Comparison of ENCODE assay signal across 8 cellular contexts in genomic region chr12:56105503-56105902, GRCh38. TPM values are rescaled to one million over a fixed set of nuclear protein-coding genes. Genes with fewer than 3 reads are reported as not detected.
DNase-seq lines count a peak whose midpoint lies in the region; ATAC-seq and TF ChIP-seq lines count a peak whose summit lies in the region.

No MANE protein-coding gene starts in this region.

- H3K36me3 ChIP-seq in DND-41 (ENCODE audit: insufficient read depth, low read length) (peaks cover 60% of the 10 kb centered on the region), Peyer's patch (peaks cover 0 to 53% (median 0%) of the 10 kb centered on the region in 3 donors), esophagus muscularis mucosa (peaks cover 33 to 41% (median 39%) of the 10 kb centered on the region in 4 donors), trophoblast cell (ENCODE audit: control insufficient read depth in 1 of 2, insufficient read depth in 2 of 2, low read length in 2 of 2) (peaks cover 23 to 39% of the 10 kb centered on the region in 2 experiments)

- 44% methylated on average over 3 of the region's 3 CpGs for WGBS in esophagus muscularis mucosa
- no CpG with 5 or more reads among the region's 3 CpGs for WGBS in trophoblast cell (ENCODE audit: extremely low coverage, insufficient coverage, insufficient read length)

- H4K91ac ChIP-seq in trophoblast cell (ENCODE audit: low read depth, low read length), result no peak overlapping the region

- H3K79me1 ChIP-seq in trophoblast cell (ENCODE audit: low read length), result peaks cover 8% of the 10 kb centered on the region

- no peak overlapping the region for H4K12ac ChIP-seq in trophoblast cell (ENCODE audit: low read depth, low read length)

- H3K4me2 ChIP-seq in DND-41 (ENCODE audit: insufficient read depth, low read length) (peak overlapping the region; percentile 80), trophoblast cell (ENCODE audit: low read length) (peak overlapping the region; percentile 97)

- H3K4me3 ChIP-seq in DND-41 (ENCODE audit: low read depth in 1 of 2, low read length in 2 of 2), result peak overlapping the region; percentile 71 to 72
- H3K4me3 ChIP-seq in Peyer's patch, result peak overlapping the region; percentile 56 to 91 (median 84)
- H3K4me3 ChIP-seq in esophagus muscularis mucosa, result peak overlapping the region; percentile 67 to 91 (median 72)
- no peak overlapping the region for H3K4me3 ChIP-seq in trophoblast cell (ENCODE audit: low read depth, low read length)

- no peak overlapping the region for H2BK5ac ChIP-seq in trophoblast cell (ENCODE audit: low read depth, low read length, poor library complexity)

- H3K27ac ChIP-seq in DND-41 (ENCODE audit: low read length) (peak overlapping the region; percentile 92), Peyer's patch (peak overlapping the region in 1 of 4 donors; percentile 69), esophagus muscularis mucosa (replicated peaks in 1 of 4) (peak overlapping the region in 2 of 4 donors; percentile 87), trophoblast cell (ENCODE audit: low read depth, low read length) (no peak overlapping the region)

- TF ChIP-seq CTCF in DND-41 (IDR thresholded peaks at IDR 0.05; ENCODE audit: borderline replicate concordance, extremely low read depth, low read length, poor library complexity, severe bottlenecking) (no peak), Peyer's patch (IDR thresholded peaks at IDR 0.05) (no peak), esophagus muscularis mucosa (IDR thresholded peaks at IDR 0.05) (no peak)

- H3K9me3 ChIP-seq in DND-41 (ENCODE audit: insufficient read depth, low read length, severe bottlenecking), result no peaks in the 10 kb centered on the region
- H3K9me3 ChIP-seq in Peyer's patch, result no peaks in the 10 kb centered on the region
- no peaks in the 10 kb centered on the region for H3K9me3 ChIP-seq in esophagus muscularis mucosa
- H3K9me3 ChIP-seq in trophoblast cell (ENCODE audit: insufficient read depth, low read depth, low read length), result no peaks in the 10 kb centered on the region

- no peak overlapping the region for H3K18ac ChIP-seq in trophoblast cell (ENCODE audit: low read length)

- H3K27me3 ChIP-seq in DND-41 (ENCODE audit: insufficient read depth, low read length, poor library complexity), result no peaks in the 10 kb centered on the region
- H3K27me3 ChIP-seq in Peyer's patch, result no peaks in the 10 kb centered on the region
- H3K27me3 ChIP-seq in esophagus muscularis mucosa, result no peaks in the 10 kb centered on the region
- H3K27me3 ChIP-seq in trophoblast cell (ENCODE audit: insufficient read depth, low read length), result no peaks in the 10 kb centered on the region

- DNase-seq in DND-41 (no peak), Peyer's patch (no peak), esophagus muscularis mucosa (ENCODE audit: extremely low spot score) (no peak), trophoblast cell (no peak), G401 (ENCODE audit: low spot score) (no peak)

- no peak overlapping the region for H2BK12ac ChIP-seq in trophoblast cell (ENCODE audit: low read length)

- H2AFZ ChIP-seq in DND-41 (ENCODE audit: low read depth, low read length) (no peak overlapping the region), trophoblast cell (ENCODE audit: insufficient read depth, low read length, poor library complexity) (no peak overlapping the region)

- H4K8ac ChIP-seq in trophoblast cell (ENCODE audit: low read depth, low read length), result no peak overlapping the region

- no peak for TF ChIP-seq EP300 in esophagus muscularis mucosa (IDR thresholded peaks at IDR 0.05)

- H2BK120ac ChIP-seq in trophoblast cell (ENCODE audit: insufficient read depth, low read length, poor library complexity), result no peak overlapping the region

- peaks cover 47% of the 10 kb centered on the region for H3K4me1 ChIP-seq in DND-41 (ENCODE audit: insufficient read depth, low read length)
- peaks cover 0 to 17% (median 8%) of the 10 kb centered on the region in 4 donors for H3K4me1 ChIP-seq in Peyer's patch
- peaks cover 16 to 33% (median 28%) of the 10 kb centered on the region in 4 donors for H3K4me1 ChIP-seq in esophagus muscularis mucosa
- H3K4me1 ChIP-seq in trophoblast cell (ENCODE audit: control insufficient read depth in 1 of 2, insufficient read depth in 2 of 2, low read length in 2 of 2), result peaks cover 0 to 4% of the 10 kb centered on the region in 2 experiments

- H2AK5ac ChIP-seq in trophoblast cell (ENCODE audit: low read length), result no peak overlapping the region

- no peak overlapping the region for H3K23ac ChIP-seq in trophoblast cell (ENCODE audit: low read length)

- H4K20me1 ChIP-seq in DND-41 (ENCODE audit: insufficient read depth, low read length), result peaks cover 29% of the 10 kb centered on the region

- TF ChIP-seq POLR2A in Peyer's patch (IDR thresholded peaks at IDR 0.05) (no peak), esophagus muscularis mucosa (IDR thresholded peaks at IDR 0.05; ENCODE audit: low read depth) (no peak)

- H3K79me2 ChIP-seq in DND-41 (ENCODE audit: insufficient read depth, low read length) (peaks cover 50% of the 10 kb centered on the region), trophoblast cell (ENCODE audit: control insufficient read depth, insufficient read depth, low read length, poor library complexity) (peaks cover 10% of the 10 kb centered on the region)

- H3K14ac ChIP-seq in trophoblast cell (ENCODE audit: low read length), result no peak overlapping the region

- H3K4ac ChIP-seq in trophoblast cell (ENCODE audit: low read depth, low read length), result peak overlapping the region; percentile 90

- intact Hi-C loops in esophagus muscularis mucosa (cut with DNase I), result no loop called here

- ATAC-seq in DND-41 (ENCODE audit: insufficient read depth, low read depth) (no peak), HG03432 (IDR thresholded peaks at IDR 0.05; ENCODE audit: unreplicated experiment) (no peak), HG03460 (IDR thresholded peaks at IDR 0.05; ENCODE audit: unreplicated experiment) (no peak), HG03196 (IDR thresholded peaks at IDR 0.05; ENCODE audit: unreplicated experiment) (no peak)

- H3K9ac ChIP-seq in DND-41 (ENCODE audit: low read depth, low read length) (peak overlapping the region; percentile 94), trophoblast cell (ENCODE audit: low read length) (peak overlapping the region; percentile 82)

- in situ Hi-C loops in G401 (cut with HindIII; ENCODE audit: low sequenced_read_pairs), result no loop called here

RNA-seq across cellular contexts. Expression of gene PA2G4, which starts 1.1 kb away (rescaled TPM):
- 100 to 1,000 TPM in 1 of 4 donors, 10 to 100 TPM in 3; 34.3 to 221 (median 48.7) TPM for total RNA-seq in Peyer's patch
- total RNA-seq in esophagus muscularis mucosa, result 100 to 1,000 TPM in 2 of 4 donors, 10 to 100 TPM in 2; 90.5 to 133 (median 105) TPM
- polyA plus RNA-seq in trophoblast cell (2013), result 131 and 133 TPM in 2 replicates
- total RNA-seq in G401 (2014; rRNA removed; shearing (Covaris generic)), result 357 and 451 TPM in 2 replicates

RNA-seq across cellular contexts. Expression of gene RPL41, which starts 10.9 kb away (rescaled TPM):
- total RNA-seq in Peyer's patch (1,000 to 10,000 TPM; 1,852 to 2,996 (median 2,194) TPM), esophagus muscularis mucosa (1,000 to 10,000 TPM; 1,962 to 4,166 (median 3,502) TPM)
- 9,463 and 9,643 TPM in 2 replicates for polyA plus RNA-seq in trophoblast cell (2013)
- 3,225 and 5,126 TPM in 2 replicates for total RNA-seq in G401 (2014; rRNA removed; shearing (Covaris generic))

RNA-seq across cellular contexts. Expression of gene ZC3H10, which starts 12.6 kb away (rescaled TPM):
- total RNA-seq in Peyer's patch (1 to 10 TPM; 2.0 to 5.5 (median 3.8) TPM), esophagus muscularis mucosa (1 to 10 TPM; 5.0 to 7.9 (median 6.6) TPM)
- 2.0 TPM in 2 replicates for polyA plus RNA-seq in trophoblast cell (2013)
- total RNA-seq in G401 (2014; rRNA removed; shearing (Covaris generic)), result 2.9 and 3.3 TPM in 2 replicates

RNA-seq across cellular contexts. Expression of gene ESYT1, which starts 22.6 kb away (rescaled TPM):
- total RNA-seq in Peyer's patch (10 to 100 TPM; 36.3 to 62.7 (median 53.2) TPM), esophagus muscularis mucosa (100 to 1,000 TPM; 151 to 245 (median 214) TPM)
- polyA plus RNA-seq in trophoblast cell (2013), result 56.2 and 64.3 TPM in 2 replicates
- 108 and 114 TPM in 2 replicates for total RNA-seq in G401 (2014; rRNA removed; shearing (Covaris generic))

RNA-seq across cellular contexts. Expression of gene ERBB3, which starts 25.5 kb away (rescaled TPM):
- total RNA-seq in Peyer's patch (100 to 1,000 TPM in 3 of 4 donors, 10 to 100 TPM in 1; 61.9 to 532 (median 451) TPM), esophagus muscularis mucosa (10 to 100 TPM; 13.9 to 25.0 (median 19.0) TPM)
- 89.0 and 92.2 TPM in 2 replicates for polyA plus RNA-seq in trophoblast cell (2013)
- total RNA-seq in G401 (2014; rRNA removed; shearing (Covaris generic)), result 4.3 and 17.4 TPM in 2 replicates
